Comparison of ENCODE assay signal across 1 cellular context in the genomic region with DNA sequence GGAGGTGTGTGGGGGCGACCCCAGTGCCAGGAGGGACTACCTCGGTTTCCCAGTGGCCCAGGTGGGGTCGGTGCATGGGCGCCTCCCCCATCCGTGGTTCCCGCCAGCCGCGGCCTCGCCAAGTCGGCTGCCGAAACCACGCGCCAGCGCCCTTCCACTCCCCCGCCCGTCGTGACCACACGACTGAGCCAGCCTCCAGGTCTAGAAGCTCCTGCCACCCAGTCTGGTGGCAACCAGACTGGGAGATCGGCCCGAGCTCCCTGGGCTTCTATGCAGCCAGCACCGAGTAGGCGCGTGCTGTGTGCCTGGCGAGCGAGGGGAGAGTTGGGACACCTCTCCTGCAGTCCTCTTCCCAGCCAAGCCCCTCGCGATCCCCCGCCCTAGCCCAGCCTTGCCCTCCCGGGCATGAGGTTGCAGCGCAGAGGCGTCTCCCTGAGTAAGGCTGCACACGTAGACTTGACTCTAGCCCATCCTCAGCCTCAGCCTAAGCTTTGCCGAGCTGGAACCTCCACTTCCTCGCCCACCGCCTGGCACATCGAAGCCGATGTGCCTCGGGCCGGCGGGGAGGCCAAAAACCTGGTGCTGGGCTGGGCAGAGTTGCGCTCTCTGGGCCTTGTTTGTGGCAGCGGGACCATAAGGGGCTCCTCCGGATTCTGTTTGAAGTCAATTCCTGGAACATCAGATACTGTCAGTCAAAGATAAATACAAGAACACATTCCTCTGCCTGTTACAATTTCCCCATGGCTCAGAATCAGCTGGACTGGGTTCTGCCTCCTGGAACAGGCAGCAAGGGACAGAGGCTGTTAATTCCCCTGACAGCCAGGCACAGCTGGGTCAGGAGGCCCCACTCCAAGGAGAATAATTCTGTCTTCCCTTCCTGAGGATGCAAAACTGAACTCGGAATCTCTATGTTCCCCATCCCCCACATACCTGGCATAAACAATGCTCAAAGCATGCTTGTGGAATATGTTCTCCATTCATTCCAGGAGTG.
TF ChIP-seq lines count a peak whose summit lies in the region.

No MANE protein-coding gene starts in this region.

TF ChIP-seq in HepG2, 621 proteins besides CTCF, POLR2A, EP300 and RAD21 (continued from another document and continues in another):
- TF ChIP-seq, protein P1, sequence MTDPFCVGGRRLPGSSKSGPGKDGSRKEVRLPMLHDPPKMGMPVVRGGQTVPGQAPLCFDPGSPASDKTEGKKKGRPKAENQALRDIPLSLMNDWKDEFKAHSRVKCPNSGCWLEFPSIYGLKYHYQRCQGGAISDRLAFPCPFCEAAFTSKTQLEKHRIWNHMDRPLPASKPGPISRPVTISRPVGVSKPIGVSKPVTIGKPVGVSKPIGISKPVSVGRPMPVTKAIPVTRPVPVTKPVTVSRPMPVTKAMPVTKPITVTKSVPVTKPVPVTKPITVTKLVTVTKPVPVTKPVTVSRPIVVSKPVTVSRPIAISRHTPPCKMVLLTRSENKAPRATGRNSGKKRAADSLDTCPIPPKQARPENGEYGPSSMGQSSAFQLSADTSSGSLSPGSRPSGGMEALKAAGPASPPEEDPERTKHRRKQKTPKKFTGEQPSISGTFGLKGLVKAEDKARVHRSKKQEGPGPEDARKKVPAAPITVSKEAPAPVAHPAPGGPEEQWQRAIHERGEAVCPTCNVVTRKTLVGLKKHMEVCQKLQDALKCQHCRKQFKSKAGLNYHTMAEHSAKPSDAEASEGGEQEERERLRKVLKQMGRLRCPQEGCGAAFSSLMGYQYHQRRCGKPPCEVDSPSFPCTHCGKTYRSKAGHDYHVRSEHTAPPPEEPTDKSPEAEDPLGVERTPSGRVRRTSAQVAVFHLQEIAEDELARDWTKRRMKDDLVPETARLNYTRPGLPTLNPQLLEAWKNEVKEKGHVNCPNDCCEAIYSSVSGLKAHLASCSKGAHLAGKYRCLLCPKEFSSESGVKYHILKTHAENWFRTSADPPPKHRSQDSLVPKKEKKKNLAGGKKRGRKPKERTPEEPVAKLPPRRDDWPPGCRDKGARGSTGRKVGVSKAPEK (CRISPR knock-in tag; IDR thresholded peaks at IDR 0.05; ENCODE audit: borderline replicate concordance) = 0 out of 2 replicates have a peak, but pooled peaks have one; percentile 73
- TF ChIP-seq, protein P2, sequence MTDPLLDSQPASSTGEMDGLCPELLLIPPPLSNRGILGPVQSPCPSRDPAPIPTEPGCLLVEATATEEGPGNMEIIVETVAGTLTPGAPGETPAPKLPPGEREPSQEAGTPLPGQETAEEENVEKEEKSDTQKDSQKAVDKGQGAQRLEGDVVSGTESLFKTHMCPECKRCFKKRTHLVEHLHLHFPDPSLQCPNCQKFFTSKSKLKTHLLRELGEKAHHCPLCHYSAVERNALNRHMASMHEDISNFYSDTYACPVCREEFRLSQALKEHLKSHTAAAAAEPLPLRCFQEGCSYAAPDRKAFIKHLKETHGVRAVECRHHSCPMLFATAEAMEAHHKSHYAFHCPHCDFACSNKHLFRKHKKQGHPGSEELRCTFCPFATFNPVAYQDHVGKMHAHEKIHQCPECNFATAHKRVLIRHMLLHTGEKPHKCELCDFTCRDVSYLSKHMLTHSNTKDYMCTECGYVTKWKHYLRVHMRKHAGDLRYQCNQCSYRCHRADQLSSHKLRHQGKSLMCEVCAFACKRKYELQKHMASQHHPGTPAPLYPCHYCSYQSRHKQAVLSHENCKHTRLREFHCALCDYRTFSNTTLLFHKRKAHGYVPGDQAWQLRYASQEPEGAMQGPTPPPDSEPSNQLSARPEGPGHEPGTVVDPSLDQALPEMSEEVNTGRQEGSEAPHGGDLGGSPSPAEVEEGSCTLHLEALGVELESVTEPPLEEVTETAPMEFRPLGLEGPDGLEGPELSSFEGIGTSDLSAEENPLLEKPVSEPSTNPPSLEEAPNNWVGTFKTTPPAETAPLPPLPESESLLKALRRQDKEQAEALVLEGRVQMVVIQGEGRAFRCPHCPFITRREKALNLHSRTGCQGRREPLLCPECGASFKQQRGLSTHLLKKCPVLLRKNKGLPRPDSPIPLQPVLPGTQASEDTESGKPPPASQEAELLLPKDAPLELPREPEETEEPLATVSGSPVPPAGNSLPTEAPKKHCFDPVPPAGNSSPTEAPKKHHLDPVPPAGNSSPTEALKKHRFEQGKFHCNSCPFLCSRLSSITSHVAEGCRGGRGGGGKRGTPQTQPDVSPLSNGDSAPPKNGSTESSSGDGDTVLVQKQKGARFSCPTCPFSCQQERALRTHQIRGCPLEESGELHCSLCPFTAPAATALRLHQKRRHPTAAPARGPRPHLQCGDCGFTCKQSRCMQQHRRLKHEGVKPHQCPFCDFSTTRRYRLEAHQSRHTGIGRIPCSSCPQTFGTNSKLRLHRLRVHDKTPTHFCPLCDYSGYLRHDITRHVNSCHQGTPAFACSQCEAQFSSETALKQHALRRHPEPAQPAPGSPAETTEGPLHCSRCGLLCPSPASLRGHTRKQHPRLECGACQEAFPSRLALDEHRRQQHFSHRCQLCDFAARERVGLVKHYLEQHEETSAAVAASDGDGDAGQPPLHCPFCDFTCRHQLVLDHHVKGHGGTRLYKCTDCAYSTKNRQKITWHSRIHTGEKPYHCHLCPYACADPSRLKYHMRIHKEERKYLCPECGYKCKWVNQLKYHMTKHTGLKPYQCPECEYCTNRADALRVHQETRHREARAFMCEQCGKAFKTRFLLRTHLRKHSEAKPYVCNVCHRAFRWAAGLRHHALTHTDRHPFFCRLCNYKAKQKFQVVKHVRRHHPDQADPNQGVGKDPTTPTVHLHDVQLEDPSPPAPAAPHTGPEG (CRISPR knock-in tag; IDR thresholded peaks at IDR 0.05) = 0 out of 2 replicates have a peak, but pooled peaks have one; percentile 42
- TF ChIP-seq, protein P3, sequence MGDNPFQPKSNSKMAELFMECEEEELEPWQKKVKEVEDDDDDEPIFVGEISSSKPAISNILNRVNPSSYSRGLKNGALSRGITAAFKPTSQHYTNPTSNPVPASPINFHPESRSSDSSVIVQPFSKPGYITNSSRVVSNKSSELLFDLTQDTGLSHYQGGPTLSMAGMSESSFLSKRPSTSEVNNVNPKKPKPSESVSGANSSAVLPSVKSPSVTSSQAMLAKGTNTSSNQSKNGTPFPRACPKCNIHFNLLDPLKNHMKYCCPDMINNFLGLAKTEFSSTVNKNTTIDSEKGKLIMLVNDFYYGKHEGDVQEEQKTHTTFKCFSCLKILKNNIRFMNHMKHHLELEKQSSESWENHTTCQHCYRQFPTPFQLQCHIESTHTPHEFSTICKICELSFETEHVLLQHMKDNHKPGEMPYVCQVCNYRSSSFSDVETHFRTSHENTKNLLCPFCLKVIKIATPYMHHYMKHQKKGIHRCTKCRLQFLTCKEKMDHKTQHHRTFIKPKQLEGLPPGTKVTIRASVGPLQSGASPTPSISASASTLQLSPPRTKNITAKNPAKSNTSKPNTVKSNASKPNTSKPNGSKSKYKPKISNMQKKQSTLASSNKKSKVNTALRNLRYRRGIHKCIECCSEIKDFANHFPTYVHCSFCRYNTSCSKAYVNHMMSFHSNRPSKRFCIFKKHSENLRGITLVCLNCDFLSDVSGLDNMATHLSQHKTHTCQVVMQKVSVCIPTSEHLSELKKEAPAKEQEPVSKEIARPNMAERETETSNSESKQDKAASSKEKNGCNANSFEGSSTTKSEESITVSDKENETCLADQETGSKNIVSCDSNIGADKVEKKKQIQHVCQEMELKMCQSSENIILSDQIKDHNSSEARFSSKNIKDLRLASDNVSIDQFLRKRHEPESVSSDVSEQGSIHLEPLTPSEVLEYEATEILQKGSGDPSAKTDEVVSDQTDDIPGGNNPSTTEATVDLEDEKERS (CRISPR knock-in tag; IDR thresholded peaks at IDR 0.05) = 0 out of 2 replicates have a peak, but pooled peaks have one; percentile 44
- TF ChIP-seq MED1 (CRISPR knock-in tag; IDR thresholded peaks at IDR 0.05) (0 out of 2 replicates have a peak, but pooled peaks have one; percentile 37), FOXA1 (IDR thresholded peaks at IDR 0.05) (no peak), FOXA1 (CRISPR knock-in tag; IDR thresholded peaks at IDR 0.05) (no peak; the same call in 1 of the 2 replicates), HNRNPL (IDR thresholded peaks at IDR 0.05; ENCODE audit: low read depth, low read length) (peak; percentile 76; the same call in 1 of the 2 replicates), ZBTB38 (CRISPR knock-in tag; IDR thresholded peaks at IDR 0.05) (0 out of 2 replicates have a peak, but pooled peaks have one; percentile 29), ZBTB20 (CRISPR knock-in tag; IDR thresholded peaks at IDR 0.05; ENCODE audit: borderline replicate concordance, low read depth) (0 out of 2 replicates have a peak, but pooled peaks have one; percentile 46), SP1 (IDR thresholded peaks at IDR 0.05) (no peak), SP1 (CRISPR knock-in tag; IDR thresholded peaks at IDR 0.05) (no peak; the same call in 1 of the 2 replicates), MTA3 (CRISPR knock-in tag; IDR thresholded peaks at IDR 0.05) (no peak), KDM6A (CRISPR knock-in tag; IDR thresholded peaks at IDR 0.05; ENCODE audit: low read depth) (0 out of 2 replicates have a peak, but pooled peaks have one; percentile 15), KLF12 (CRISPR knock-in tag; IDR thresholded peaks at IDR 0.05; ENCODE audit: borderline replicate concordance) (0 out of 2 replicates have a peak, but pooled peaks have one; percentile 38), ZFP41 (CRISPR knock-in tag; IDR thresholded peaks at IDR 0.05; ENCODE audit: borderline replicate concordance) (no peak), ZNF670 (CRISPR knock-in tag; IDR thresholded peaks at IDR 0.05; ENCODE audit: borderline replicate concordance) (no peak), ZNF776 (CRISPR knock-in tag; IDR thresholded peaks at IDR 0.05) (0 out of 2 replicates have a peak, but pooled peaks have one; percentile 53), HDAC2 (CRISPR knock-in tag; IDR thresholded peaks at IDR 0.05) (peak; percentile 9; the same call in 1 of the 2 replicates)
- TF ChIP-seq, protein P4, sequence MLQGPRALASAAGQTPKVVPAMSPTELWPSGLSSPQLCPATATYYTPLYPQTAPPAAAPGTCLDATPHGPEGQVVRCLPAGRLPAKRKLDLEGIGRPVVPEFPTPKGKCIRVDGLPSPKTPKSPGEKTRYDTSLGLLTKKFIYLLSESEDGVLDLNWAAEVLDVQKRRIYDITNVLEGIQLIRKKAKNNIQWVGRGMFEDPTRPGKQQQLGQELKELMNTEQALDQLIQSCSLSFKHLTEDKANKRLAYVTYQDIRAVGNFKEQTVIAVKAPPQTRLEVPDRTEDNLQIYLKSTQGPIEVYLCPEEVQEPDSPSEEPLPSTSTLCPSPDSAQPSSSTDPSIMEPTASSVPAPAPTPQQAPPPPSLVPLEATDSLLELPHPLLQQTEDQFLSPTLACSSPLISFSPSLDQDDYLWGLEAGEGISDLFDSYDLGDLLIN (CRISPR knock-in tag; IDR thresholded peaks at IDR 0.05; ENCODE audit: borderline replicate concordance) = 0 out of 2 replicates have a peak, but pooled peaks have one; percentile 29
- TF ChIP-seq, protein P5, sequence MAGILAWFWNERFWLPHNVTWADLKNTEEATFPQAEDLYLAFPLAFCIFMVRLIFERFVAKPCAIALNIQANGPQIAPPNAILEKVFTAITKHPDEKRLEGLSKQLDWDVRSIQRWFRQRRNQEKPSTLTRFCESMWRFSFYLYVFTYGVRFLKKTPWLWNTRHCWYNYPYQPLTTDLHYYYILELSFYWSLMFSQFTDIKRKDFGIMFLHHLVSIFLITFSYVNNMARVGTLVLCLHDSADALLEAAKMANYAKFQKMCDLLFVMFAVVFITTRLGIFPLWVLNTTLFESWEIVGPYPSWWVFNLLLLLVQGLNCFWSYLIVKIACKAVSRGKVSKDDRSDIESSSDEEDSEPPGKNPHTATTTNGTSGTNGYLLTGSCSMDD (CRISPR knock-in tag; IDR thresholded peaks at IDR 0.05) = 0 out of 2 replicates have a peak, but pooled peaks have one; percentile 38
- TF ChIP-seq, protein P6, sequence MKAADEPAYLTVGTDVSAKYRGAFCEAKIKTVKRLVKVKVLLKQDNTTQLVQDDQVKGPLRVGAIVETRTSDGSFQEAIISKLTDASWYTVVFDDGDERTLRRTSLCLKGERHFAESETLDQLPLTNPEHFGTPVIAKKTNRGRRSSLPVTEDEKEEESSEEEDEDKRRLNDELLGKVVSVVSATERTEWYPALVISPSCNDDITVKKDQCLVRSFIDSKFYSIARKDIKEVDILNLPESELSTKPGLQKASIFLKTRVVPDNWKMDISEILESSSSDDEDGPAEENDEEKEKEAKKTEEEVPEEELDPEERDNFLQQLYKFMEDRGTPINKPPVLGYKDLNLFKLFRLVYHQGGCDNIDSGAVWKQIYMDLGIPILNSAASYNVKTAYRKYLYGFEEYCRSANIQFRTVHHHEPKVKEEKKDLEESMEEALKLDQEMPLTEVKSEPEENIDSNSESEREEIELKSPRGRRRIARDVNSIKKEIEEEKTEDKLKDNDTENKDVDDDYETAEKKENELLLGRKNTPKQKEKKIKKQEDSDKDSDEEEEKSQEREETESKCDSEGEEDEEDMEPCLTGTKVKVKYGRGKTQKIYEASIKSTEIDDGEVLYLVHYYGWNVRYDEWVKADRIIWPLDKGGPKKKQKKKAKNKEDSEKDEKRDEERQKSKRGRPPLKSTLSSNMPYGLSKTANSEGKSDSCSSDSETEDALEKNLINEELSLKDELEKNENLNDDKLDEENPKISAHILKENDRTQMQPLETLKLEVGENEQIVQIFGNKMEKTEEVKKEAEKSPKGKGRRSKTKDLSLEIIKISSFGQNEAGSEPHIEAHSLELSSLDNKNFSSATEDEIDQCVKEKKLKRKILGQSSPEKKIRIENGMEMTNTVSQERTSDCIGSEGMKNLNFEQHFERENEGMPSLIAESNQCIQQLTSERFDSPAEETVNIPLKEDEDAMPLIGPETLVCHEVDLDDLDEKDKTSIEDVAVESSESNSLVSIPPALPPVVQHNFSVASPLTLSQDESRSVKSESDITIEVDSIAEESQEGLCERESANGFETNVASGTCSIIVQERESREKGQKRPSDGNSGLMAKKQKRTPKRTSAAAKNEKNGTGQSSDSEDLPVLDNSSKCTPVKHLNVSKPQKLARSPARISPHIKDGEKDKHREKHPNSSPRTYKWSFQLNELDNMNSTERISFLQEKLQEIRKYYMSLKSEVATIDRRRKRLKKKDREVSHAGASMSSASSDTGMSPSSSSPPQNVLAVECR (CRISPR knock-in tag; IDR thresholded peaks at IDR 0.05; ENCODE audit: borderline replicate concordance) = 0 out of 2 replicates have a peak, but pooled peaks have one; percentile 9
- TF ChIP-seq, protein P7, sequence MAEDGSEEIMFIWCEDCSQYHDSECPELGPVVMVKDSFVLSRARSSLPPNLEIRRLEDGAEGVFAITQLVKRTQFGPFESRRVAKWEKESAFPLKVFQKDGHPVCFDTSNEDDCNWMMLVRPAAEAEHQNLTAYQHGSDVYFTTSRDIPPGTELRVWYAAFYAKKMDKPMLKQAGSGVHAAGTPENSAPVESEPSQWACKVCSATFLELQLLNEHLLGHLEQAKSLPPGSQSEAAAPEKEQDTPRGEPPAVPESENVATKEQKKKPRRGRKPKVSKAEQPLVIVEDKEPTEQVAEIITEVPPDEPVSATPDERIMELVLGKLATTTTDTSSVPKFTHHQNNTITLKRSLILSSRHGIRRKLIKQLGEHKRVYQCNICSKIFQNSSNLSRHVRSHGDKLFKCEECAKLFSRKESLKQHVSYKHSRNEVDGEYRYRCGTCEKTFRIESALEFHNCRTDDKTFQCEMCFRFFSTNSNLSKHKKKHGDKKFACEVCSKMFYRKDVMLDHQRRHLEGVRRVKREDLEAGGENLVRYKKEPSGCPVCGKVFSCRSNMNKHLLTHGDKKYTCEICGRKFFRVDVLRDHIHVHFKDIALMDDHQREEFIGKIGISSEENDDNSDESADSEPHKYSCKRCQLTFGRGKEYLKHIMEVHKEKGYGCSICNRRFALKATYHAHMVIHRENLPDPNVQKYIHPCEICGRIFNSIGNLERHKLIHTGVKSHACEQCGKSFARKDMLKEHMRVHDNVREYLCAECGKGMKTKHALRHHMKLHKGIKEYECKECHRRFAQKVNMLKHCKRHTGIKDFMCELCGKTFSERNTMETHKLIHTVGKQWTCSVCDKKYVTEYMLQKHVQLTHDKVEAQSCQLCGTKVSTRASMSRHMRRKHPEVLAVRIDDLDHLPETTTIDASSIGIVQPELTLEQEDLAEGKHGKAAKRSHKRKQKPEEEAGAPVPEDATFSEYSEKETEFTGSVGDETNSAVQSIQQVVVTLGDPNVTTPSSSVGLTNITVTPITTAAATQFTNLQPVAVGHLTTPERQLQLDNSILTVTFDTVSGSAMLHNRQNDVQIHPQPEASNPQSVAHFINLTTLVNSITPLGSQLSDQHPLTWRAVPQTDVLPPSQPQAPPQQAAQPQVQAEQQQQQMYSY (CRISPR knock-in tag; IDR thresholded peaks at IDR 0.05) = peak; percentile 87
